Comparison of ENCODE assay signal across 1 cellular context in genomic region chr2:10057231-10058107, GRCh38.
TF ChIP-seq lines count a peak whose summit lies in the region.

No MANE protein-coding gene starts in this region.

TF ChIP-seq in HepG2, 621 proteins besides CTCF, POLR2A, EP300 and RAD21 (continued from another document and continues in another):
- TF ChIP-seq ZGPAT (CRISPR knock-in tag; IDR thresholded peaks at IDR 0.05) (no peak), REST (IDR thresholded peaks at IDR 0.05; ENCODE audit: borderline replicate concordance in 1 of 2, low read depth in 1 of 2, low read length in 2 of 2) (no peak), TSC22D2 (CRISPR knock-in tag; IDR thresholded peaks at IDR 0.05; ENCODE audit: borderline replicate concordance) (no peak), ZBED4 (CRISPR knock-in tag; IDR thresholded peaks at IDR 0.05; ENCODE audit: borderline replicate concordance) (no peak), CENPBD1 (CRISPR knock-in tag; IDR thresholded peaks at IDR 0.05; ENCODE audit: borderline replicate concordance, low read depth) (no peak), ZNF713 (CRISPR knock-in tag; IDR thresholded peaks at IDR 0.05) (no peak), ZNF616 (CRISPR knock-in tag; IDR thresholded peaks at IDR 0.05; ENCODE audit: low read depth) (no peak), IRF2 (CRISPR knock-in tag; IDR thresholded peaks at IDR 0.05) (no peak), TCF7 (IDR thresholded peaks at IDR 0.05; ENCODE audit: low read depth) (no peak), RBM39 (IDR thresholded peaks at IDR 0.05; ENCODE audit: low read depth, low read length, poor library complexity, severe bottlenecking) (no peak), ZNF441 (CRISPR knock-in tag; IDR thresholded peaks at IDR 0.05; ENCODE audit: borderline replicate concordance) (no peak), ZNF281 (CRISPR knock-in tag; IDR thresholded peaks at IDR 0.05; ENCODE audit: borderline replicate concordance) (no peak), ZBTB39 (CRISPR knock-in tag; IDR thresholded peaks at IDR 0.05) (no peak), GTF2F1 (IDR thresholded peaks at IDR 0.05; ENCODE audit: low read length) (no peak), MEIS1 (CRISPR knock-in tag; IDR thresholded peaks at IDR 0.05; ENCODE audit: borderline replicate concordance) (no peak), ZNF496 (CRISPR knock-in tag; IDR thresholded peaks at IDR 0.05; ENCODE audit: insufficient replicate concordance) (no peak), NCOA5 (CRISPR knock-in tag; IDR thresholded peaks at IDR 0.05) (no peak), ZNF160 (CRISPR knock-in tag; IDR thresholded peaks at IDR 0.05) (no peak), SIN3B (IDR thresholded peaks at IDR 0.05; ENCODE audit: low read length) (no peak), XBP1 (CRISPR knock-in tag; IDR thresholded peaks at IDR 0.05) (no peak), CBX1 (IDR thresholded peaks at IDR 0.05; ENCODE audit: low read depth) (no peak), HNRNPUL1 (IDR thresholded peaks at IDR 0.05; ENCODE audit: low read depth, low read length) (no peak), SRSF1 (optimal IDR thresholded peaks at IDR 0.05; ENCODE audit: low read depth, low read length) (no peak), ZNF407 (CRISPR knock-in tag; IDR thresholded peaks at IDR 0.05; ENCODE audit: not compliant biosample characterization) (no peak), ZNF367 (CRISPR knock-in tag; IDR thresholded peaks at IDR 0.05; ENCODE audit: borderline replicate concordance) (0 out of 2 replicates have a peak, but pooled peaks have one; percentile 30), ZC3H4 (CRISPR knock-in tag; IDR thresholded peaks at IDR 0.05; ENCODE audit: borderline replicate concordance) (no peak), CBFB (CRISPR knock-in tag; IDR thresholded peaks at IDR 0.05) (no peak), SYNCRIP (IDR thresholded peaks at IDR 0.05; ENCODE audit: insufficient read depth, low read depth, low read length) (no peak), ZNF510 (CRISPR knock-in tag; IDR thresholded peaks at IDR 0.05; ENCODE audit: low read depth) (no peak), MTF1 (CRISPR knock-in tag; IDR thresholded peaks at IDR 0.05) (no peak), ATM (IDR thresholded peaks at IDR 0.05; ENCODE audit: borderline replicate concordance) (no peak), ZNF180 (CRISPR knock-in tag; IDR thresholded peaks at IDR 0.05; ENCODE audit: borderline replicate concordance, low read depth) (no peak), TBL1XR1 (IDR thresholded peaks at IDR 0.05; ENCODE audit: borderline replicate concordance, low read length, partially characterized antibody) (no peak), ETV6 (CRISPR knock-in tag; conservative IDR thresholded peaks at IDR 0.05) (0 out of 2 replicates have a peak, but pooled peaks have one; percentile 17), ZFP36L1 (CRISPR knock-in tag; IDR thresholded peaks at IDR 0.05) (no peak), GATAD2A (CRISPR knock-in tag; IDR thresholded peaks at IDR 0.05) (peak; percentile 10; the same call in 1 of the 2 replicates), NFIB (CRISPR knock-in tag; IDR thresholded peaks at IDR 0.05; ENCODE audit: borderline replicate concordance) (no peak), YEATS4 (CRISPR knock-in tag; IDR thresholded peaks at IDR 0.05; ENCODE audit: borderline replicate concordance) (peak; percentile 39; the same call in 1 of the 2 replicates), FOXA3 (CRISPR knock-in tag; IDR thresholded peaks at IDR 0.05) (no peak)
